Comparison of ENCODE assay signal across 8 cellular contexts in genomic region chr17:29567362-29568330, GRCh38. TPM values are rescaled to one million over a fixed set of nuclear protein-coding genes. Genes with fewer than 3 reads are reported as not detected.
A peak's percentile ranks its signal among the peaks of the same experiment; 100 is the strongest.
DNase-seq lines count a peak whose midpoint lies in the region; ATAC-seq, FAIRE-seq and TF ChIP-seq lines count a peak whose summit lies in the region.

No MANE protein-coding gene starts in this region.

- in situ Hi-C loops in HepG2 (cut with HindIII; ENCODE audit: extremely low pct_ligation_motif_present, low pct_unique_long_range_greater_than_20kb) = no loop called here

- intact Hi-C loops in HepG2 (cut with micrococcal nuclease; ENCODE audit: unreplicated experiment) = loop anchor here (10.0 kb wide), 1 partner anchor 273 kb away; the partner anchor contains the start of gene NUFIP2

- TSS peak; percentile 65 for BruUV-seq in HepG2 (replicated peaks; lab: Mats Ljungman, UMichigan)

- TF ChIP-seq RAD21 in HepG2 (CRISPR knock-in tag; IDR thresholded peaks at IDR 0.05) = no peak

- H3K9me3 ChIP-seq in HepG2 (ENCODE audit: low read length) = no peaks in the 10 kb centered on the region

- H3K9ac ChIP-seq in HepG2 (ENCODE audit: insufficient read depth, low read depth, low read length) = peak overlapping the region; percentile 63

- ATAC-seq in HG02623 (IDR thresholded peaks at IDR 0.05; ENCODE audit: unreplicated experiment) = peak; percentile 28
- ATAC-seq in HepG2 = peak; percentile 55

- no peaks in the 10 kb centered on the region for H3K79me2 ChIP-seq in HepG2 (ENCODE audit: insufficient read depth, low read length)

- no peaks in the 10 kb centered on the region for H3K36me3 ChIP-seq in HepG2 (replicated peaks in 1 of 2; ENCODE audit: control insufficient read depth in 1 of 2, insufficient read depth in 2 of 2, low read length in 2 of 2)

- no peak overlapping the region for H2AFZ ChIP-seq in HepG2 (ENCODE audit: low read length)

- TF ChIP-seq CTCF in GM12875 (IDR thresholded peaks at IDR 0.05; ENCODE audit: borderline replicate concordance, insufficient read depth, low read depth, low read length) = peak; percentile 64
- TF ChIP-seq CTCF in HepG2 (CRISPR knock-in tag; IDR thresholded peaks at IDR 0.05) = peak; percentile 53

- 0 out of 2 replicates have a peak, but pooled peaks cover 3% of the 10 kb centered on the region for H4K20me1 ChIP-seq in HepG2 (ENCODE audit: insufficient read depth, low read length)

- peak overlapping the region; percentile 84 for H3K4me2 ChIP-seq in HepG2 (ENCODE audit: low read depth, low read length)

- TF ChIP-seq EP300 in HepG2 (IDR thresholded peaks at IDR 0.05; ENCODE audit: low read depth in 2 of 2, low read length in 2 of 2) = no peak
- no peak for TF ChIP-seq EP300 in HepG2 (CRISPR knock-in tag; IDR thresholded peaks at IDR 0.05; ENCODE audit: borderline replicate concordance)

- DNase-seq in NCI-H146 (lab: John Stamatoyannopoulos, UW) (peak; percentile 65), HepG2 (ENCODE audit: low spot score) (peak; percentile 47), NCI-H187 treated with DMSO at 0.1 percent for 48 hours (lab: John Stamatoyannopoulos, UW) (no peak)
- peak; percentile 57 for DNase-seq in activated CD4-positive, CD25-positive, alpha-beta regulatory T cell treated with anti-CD3 and anti-CD28 coated beads, Interleukin-2, amount 50 U/mL, for 16 hours (ENCODE audit: low read depth, low spot score)
- DNase-seq in stimulated activated CD4-positive, alpha-beta T cell treated with anti-CD3 and anti-CD28 coated beads, TNF-alpha, amount 100 ng/mL, for 24 hours (ENCODE audit: low read depth in 3 of 3) = peak in 2 of 3 experiments; percentile 59 to 77

- WGBS in HepG2 (ENCODE audit: low lambda C conversion rate) = 0% methylated on average over 23 of the region's 87 CpGs

- no peak; a peak in 1 of 4 replicates for TF ChIP-seq POLR2A in HepG2 (IDR thresholded peaks at IDR 0.05; ENCODE audit: insufficient read depth in 1 of 2, low read depth in 2 of 2, low read length in 2 of 2)

- H3K27ac ChIP-seq in cingulate gyrus (ENCODE audit: low read depth, low read length) = peak overlapping the region; percentile 60
- H3K27ac ChIP-seq in HepG2 (ENCODE audit: extremely low read length, insufficient read depth, low read length) = peak overlapping the region; percentile 86

- H3K4me3 ChIP-seq in GM12875 (ENCODE audit: low read depth, low read length) (peak overlapping the region; percentile 80), HepG2 (replicated peaks in 1 of 3; ENCODE audit: insufficient read depth in 1 of 3, low read depth in 2 of 3, low read length in 3 of 3) (peak overlapping the region; percentile 72 to 94 (median 84))

- peaks cover 29% of the 10 kb centered on the region for H3K4me1 ChIP-seq in HepG2 (ENCODE audit: insufficient read depth, low read length)

- no peak for FAIRE-seq in HepG2 (lab: Jason Lieb, UNC)

- CTCF ChIA-PET in HepG2 (lab: Yijun Ruan, JAX; ENCODE audit: low intra/inter-chr PET ratio, low total read pairs) = interaction anchor here (1.3 kb wide), 1 partner anchor 13 kb away, joined by 3 read pairs; no protein-coding TSS in a partner anchor

- no peaks in the 10 kb centered on the region for H3K27me3 ChIP-seq in HepG2 (ENCODE audit: control insufficient read depth in 1 of 2, insufficient read depth in 2 of 2, low read length in 2 of 2)

- POLR2A ChIA-PET in HepG2 (lab: Yijun Ruan, JAX) = interaction anchor here (0.8 to 3.1 kb wide), 10 partner anchors 7 to 274 kb away, joined by 3 to 24 read pairs (median 6); partner anchors contain the start of genes NUFIP2 and TAOK1

RNA-seq across cellular contexts. Expression of gene ABHD15, which starts 0.8 kb away (rescaled TPM):
- 4.8 and 7.7 TPM in 2 replicates for total RNA-seq in HepG2 (2016; rRNA removed; fragmentation: Illumina TruSeq; extraction: Trizol)
- total RNA-seq in HepG2 (2016; cell fraction: cytosol; rRNA removed; fragmentation: Illumina TruSeq; extraction: Trizol; ENCODE audit: low read depth) = 0.44 and 0.91 TPM in 2 replicates
- 5.0 and 7.3 TPM in 2 replicates for total RNA-seq in HepG2 (2016; cell fraction: insoluble cytoplasmic fraction; rRNA removed; fragmentation: Illumina TruSeq; extraction: Trizol)
- 3.2 and 3.6 TPM in 2 replicates for total RNA-seq in HepG2 (2016; cell fraction: membrane; rRNA removed; fragmentation: Illumina TruSeq; extraction: Trizol)
- 6.6 and 6.7 TPM in 2 replicates for total RNA-seq in HepG2 (2016; cell fraction: nucleus; rRNA removed; fragmentation: Illumina TruSeq; extraction: Trizol)
- 2.4 and 2.9 TPM in 2 replicates for polyA plus RNA-seq in HepG2 (2011; rRNA removed)
- polyA plus RNA-seq in HepG2 (2011; cell fraction: cytosol; rRNA removed) = 2.6 and 2.7 TPM in 2 replicates
- 2.3 and 2.7 TPM in 2 replicates for polyA plus RNA-seq in HepG2 (2011; cell fraction: nucleus; rRNA removed)
- 2.3 and 2.8 TPM in 2 replicates for polyA plus RNA-seq in HepG2 (2012)
- 0.60 and 0.61 TPM in 2 replicates for polyA plus RNA-seq in HepG2 (2016; cell fraction: cytosol; fragmentation: Illumina TruSeq; extraction: Trizol; ENCODE audit: low read depth)
- polyA plus RNA-seq in HepG2 (2016; cell fraction: insoluble cytoplasmic fraction; fragmentation: Illumina TruSeq; extraction: Trizol; ENCODE audit: low read depth) = 4.7 and 5.2 TPM in 2 replicates
- 1.9 and 2.1 TPM in 2 replicates for polyA plus RNA-seq in HepG2 (2016; cell fraction: membrane; fragmentation: Illumina TruSeq; extraction: Trizol; ENCODE audit: low read depth)
- polyA plus RNA-seq in HepG2 (2016; cell fraction: nucleus; fragmentation: Illumina TruSeq; extraction: Trizol; ENCODE audit: insufficient read depth, low read depth) = 8.6 and 9.0 TPM in 2 replicates
- 9.2 and 15.6 TPM in 2 replicates for polyA minus RNA-seq in HepG2 (2011; rRNA and poly(A)+ RNA removed; ENCODE audit: low replicate concordance)
- polyA minus RNA-seq in HepG2 (2011; cell fraction: cytosol; rRNA and poly(A)+ RNA removed) = 2.6 and 3.4 TPM in 2 replicates
- 3.6 and 5.5 TPM in 2 replicates for polyA minus RNA-seq in HepG2 (2011; cell fraction: nucleus; rRNA and poly(A)+ RNA removed)

RNA-seq across cellular contexts. Expression of gene TP53I13, which starts 0.9 kb away (rescaled TPM):
- total RNA-seq in HepG2 (2016; rRNA removed; fragmentation: Illumina TruSeq; extraction: Trizol) = 9.9 and 25.7 TPM in 2 replicates
- total RNA-seq in HepG2 (2016; cell fraction: cytosol; rRNA removed; fragmentation: Illumina TruSeq; extraction: Trizol; ENCODE audit: low read depth) = 17.6 and 23.7 TPM in 2 replicates
- total RNA-seq in HepG2 (2016; cell fraction: insoluble cytoplasmic fraction; rRNA removed; fragmentation: Illumina TruSeq; extraction: Trizol) = 9.5 and 27.0 TPM in 2 replicates
- 15.6 and 16.0 TPM in 2 replicates for total RNA-seq in HepG2 (2016; cell fraction: membrane; rRNA removed; fragmentation: Illumina TruSeq; extraction: Trizol)
- 23.1 and 26.1 TPM in 2 replicates for total RNA-seq in HepG2 (2016; cell fraction: nucleus; rRNA removed; fragmentation: Illumina TruSeq; extraction: Trizol)
- 16.9 and 29.2 TPM in 2 replicates for polyA plus RNA-seq in HepG2 (2011; rRNA removed)
- 15.5 and 31.8 TPM in 2 replicates for polyA plus RNA-seq in HepG2 (2011; cell fraction: cytosol; rRNA removed)
- polyA plus RNA-seq in HepG2 (2011; cell fraction: nucleus; rRNA removed) = 136 and 174 TPM in 2 replicates
- 12.7 and 18.1 TPM in 2 replicates for polyA plus RNA-seq in HepG2 (2012)
- polyA plus RNA-seq in HepG2 (2016; cell fraction: cytosol; fragmentation: Illumina TruSeq; extraction: Trizol; ENCODE audit: low read depth) = 9.2 and 10.2 TPM in 2 replicates
- polyA plus RNA-seq in HepG2 (2016; cell fraction: insoluble cytoplasmic fraction; fragmentation: Illumina TruSeq; extraction: Trizol; ENCODE audit: low read depth) = 8.5 and 9.5 TPM in 2 replicates
- polyA plus RNA-seq in HepG2 (2016; cell fraction: membrane; fragmentation: Illumina TruSeq; extraction: Trizol; ENCODE audit: low read depth) = 10.4 and 10.9 TPM in 2 replicates
- 51.8 and 59.8 TPM in 2 replicates for polyA plus RNA-seq in HepG2 (2016; cell fraction: nucleus; fragmentation: Illumina TruSeq; extraction: Trizol; ENCODE audit: insufficient read depth, low read depth)
- 25.1 and 43.5 TPM in 2 replicates for polyA minus RNA-seq in HepG2 (2011; rRNA and poly(A)+ RNA removed; ENCODE audit: low replicate concordance)
- 18.8 and 20.0 TPM in 2 replicates for polyA minus RNA-seq in HepG2 (2011; cell fraction: cytosol; rRNA and poly(A)+ RNA removed)
- 16.1 and 22.5 TPM in 2 replicates for polyA minus RNA-seq in HepG2 (2011; cell fraction: nucleus; rRNA and poly(A)+ RNA removed)

RNA-seq across cellular contexts. Expression of gene GIT1, which starts 21.8 kb away (rescaled TPM):
- total RNA-seq in HepG2 (2016; rRNA removed; fragmentation: Illumina TruSeq; extraction: Trizol) = 12.9 and 14.2 TPM in 2 replicates
- 6.7 and 9.1 TPM in 2 replicates for total RNA-seq in HepG2 (2016; cell fraction: cytosol; rRNA removed; fragmentation: Illumina TruSeq; extraction: Trizol; ENCODE audit: low read depth)
- 11.3 and 13.5 TPM in 2 replicates for total RNA-seq in HepG2 (2016; cell fraction: insoluble cytoplasmic fraction; rRNA removed; fragmentation: Illumina TruSeq; extraction: Trizol)
- 23.5 and 27.1 TPM in 2 replicates for total RNA-seq in HepG2 (2016; cell fraction: membrane; rRNA removed; fragmentation: Illumina TruSeq; extraction: Trizol)
- 11.7 and 17.3 TPM in 2 replicates for total RNA-seq in HepG2 (2016; cell fraction: nucleus; rRNA removed; fragmentation: Illumina TruSeq; extraction: Trizol)
- polyA plus RNA-seq in HepG2 (2011; rRNA removed) = 30.8 and 31.5 TPM in 2 replicates
- 17.1 and 24.2 TPM in 2 replicates for polyA plus RNA-seq in HepG2 (2011; cell fraction: cytosol; rRNA removed)
- 56.8 and 69.2 TPM in 2 replicates for polyA plus RNA-seq in HepG2 (2011; cell fraction: nucleus; rRNA removed)
- polyA plus RNA-seq in HepG2 (2012) = 15.9 and 22.4 TPM in 2 replicates
- polyA plus RNA-seq in HepG2 (2016; cell fraction: cytosol; fragmentation: Illumina TruSeq; extraction: Trizol; ENCODE audit: low read depth) = 12.0 and 13.0 TPM in 2 replicates
- polyA plus RNA-seq in HepG2 (2016; cell fraction: insoluble cytoplasmic fraction; fragmentation: Illumina TruSeq; extraction: Trizol; ENCODE audit: low read depth) = 17.0 and 22.9 TPM in 2 replicates
- polyA plus RNA-seq in HepG2 (2016; cell fraction: membrane; fragmentation: Illumina TruSeq; extraction: Trizol; ENCODE audit: low read depth) = 26.3 and 34.9 TPM in 2 replicates
- polyA plus RNA-seq in HepG2 (2016; cell fraction: nucleus; fragmentation: Illumina TruSeq; extraction: Trizol; ENCODE audit: insufficient read depth, low read depth) = 31.9 and 33.9 TPM in 2 replicates
- 51.4 and 110 TPM in 2 replicates for polyA minus RNA-seq in HepG2 (2011; rRNA and poly(A)+ RNA removed; ENCODE audit: low replicate concordance)
- polyA minus RNA-seq in HepG2 (2011; cell fraction: cytosol; rRNA and poly(A)+ RNA removed) = 17.5 and 20.2 TPM in 2 replicates
- polyA minus RNA-seq in HepG2 (2011; cell fraction: nucleus; rRNA and poly(A)+ RNA removed) = 22.8 and 25.5 TPM in 2 replicates

RNA-seq across cellular contexts. Expression of gene ANKRD13B, which starts 25.3 kb away (rescaled TPM):
- 1.6 and 1.7 TPM in 2 replicates for total RNA-seq in HepG2 (2016; rRNA removed; fragmentation: Illumina TruSeq; extraction: Trizol)
- total RNA-seq in HepG2 (2016; cell fraction: cytosol; rRNA removed; fragmentation: Illumina TruSeq; extraction: Trizol; ENCODE audit: low read depth) = 0.71 and 0.79 TPM in 2 replicates
- total RNA-seq in HepG2 (2016; cell fraction: insoluble cytoplasmic fraction; rRNA removed; fragmentation: Illumina TruSeq; extraction: Trizol) = 0.76 and 1.6 TPM in 2 replicates
- total RNA-seq in HepG2 (2016; cell fraction: membrane; rRNA removed; fragmentation: Illumina TruSeq; extraction: Trizol) = 1.5 and 1.9 TPM in 2 replicates
- 2.0 and 2.4 TPM in 2 replicates for total RNA-seq in HepG2 (2016; cell fraction: nucleus; rRNA removed; fragmentation: Illumina TruSeq; extraction: Trizol)
- 1.8 and 2.2 TPM in 2 replicates for polyA plus RNA-seq in HepG2 (2011; rRNA removed)
- 0.83 and 1.4 TPM in 2 replicates for polyA plus RNA-seq in HepG2 (2011; cell fraction: cytosol; rRNA removed)
- polyA plus RNA-seq in HepG2 (2011; cell fraction: nucleus; rRNA removed) = 9.9 and 14.7 TPM in 2 replicates
- polyA plus RNA-seq in HepG2 (2012) = 1.2 and 2.1 TPM in 2 replicates
- 0.67 and 0.84 TPM in 2 replicates for polyA plus RNA-seq in HepG2 (2016; cell fraction: cytosol; fragmentation: Illumina TruSeq; extraction: Trizol; ENCODE audit: low read depth)
- 1.7 and 2.2 TPM in 2 replicates for polyA plus RNA-seq in HepG2 (2016; cell fraction: insoluble cytoplasmic fraction; fragmentation: Illumina TruSeq; extraction: Trizol; ENCODE audit: low read depth)
- 1.7 and 1.9 TPM in 2 replicates for polyA plus RNA-seq in HepG2 (2016; cell fraction: membrane; fragmentation: Illumina TruSeq; extraction: Trizol; ENCODE audit: low read depth)
- polyA plus RNA-seq in HepG2 (2016; cell fraction: nucleus; fragmentation: Illumina TruSeq; extraction: Trizol; ENCODE audit: insufficient read depth, low read depth) = 6.1 and 8.4 TPM in 2 replicates
- 3.0 and 21.2 TPM in 2 replicates for polyA minus RNA-seq in HepG2 (2011; rRNA and poly(A)+ RNA removed; ENCODE audit: low replicate concordance)
- polyA minus RNA-seq in HepG2 (2011; cell fraction: cytosol; rRNA and poly(A)+ RNA removed) = 1.5 and 1.8 TPM in 2 replicates
- 0.75 and 1.8 TPM in 2 replicates for polyA minus RNA-seq in HepG2 (2011; cell fraction: nucleus; rRNA and poly(A)+ RNA removed)

RNA-seq across cellular contexts. Expression of gene CORO6, which starts 55.1 kb away (rescaled TPM):
- 0.42 TPM in 1 of 2 replicates, not detected in the other for total RNA-seq in HepG2 (2016; rRNA removed; fragmentation: Illumina TruSeq; extraction: Trizol)
- total RNA-seq in HepG2 (2016; cell fraction: cytosol; rRNA removed; fragmentation: Illumina TruSeq; extraction: Trizol; ENCODE audit: low read depth) = 0.10 TPM in 1 of 2 replicates, not detected in the other
- 0.15 and 0.39 TPM in 2 replicates for total RNA-seq in HepG2 (2016; cell fraction: insoluble cytoplasmic fraction; rRNA removed; fragmentation: Illumina TruSeq; extraction: Trizol)
- total RNA-seq in HepG2 (2016; cell fraction: membrane; rRNA removed; fragmentation: Illumina TruSeq; extraction: Trizol) = 0.14 TPM in 1 of 2 replicates, not detected in the other
- total RNA-seq in HepG2 (2016; cell fraction: nucleus; rRNA removed; fragmentation: Illumina TruSeq; extraction: Trizol) = 0.38 and 0.71 TPM in 2 replicates
- polyA plus RNA-seq in HepG2 (2011; rRNA removed) = 0.82 and 1.2 TPM in 2 replicates
- polyA plus RNA-seq in HepG2 (2011; cell fraction: cytosol; rRNA removed) = 0.20 and 0.22 TPM in 2 replicates
- polyA plus RNA-seq in HepG2 (2011; cell fraction: nucleus; rRNA removed) = 10.2 and 12.8 TPM in 2 replicates
- polyA plus RNA-seq in HepG2 (2012) = 0.16 and 0.25 TPM in 2 replicates
- polyA plus RNA-seq in HepG2 (2016; cell fraction: cytosol; fragmentation: Illumina TruSeq; extraction: Trizol; ENCODE audit: low read depth) = 0.12 TPM in 1 of 2 replicates, not detected in the other
- polyA plus RNA-seq in HepG2 (2016; cell fraction: insoluble cytoplasmic fraction; fragmentation: Illumina TruSeq; extraction: Trizol; ENCODE audit: low read depth) = 0.20 TPM in 1 of 2 replicates, not detected in the other
- polyA plus RNA-seq in HepG2 (2016; cell fraction: membrane; fragmentation: Illumina TruSeq; extraction: Trizol; ENCODE audit: low read depth) = not detected in 2 replicates
- polyA plus RNA-seq in HepG2 (2016; cell fraction: nucleus; fragmentation: Illumina TruSeq; extraction: Trizol; ENCODE audit: insufficient read depth, low read depth) = 0.96 and 2.4 TPM in 2 replicates
- 4.6 TPM in 1 of 2 replicates, not detected in the other for polyA minus RNA-seq in HepG2 (2011; rRNA and poly(A)+ RNA removed; ENCODE audit: low replicate concordance)
- not detected in 2 replicates for polyA minus RNA-seq in HepG2 (2011; cell fraction: cytosol; rRNA and poly(A)+ RNA removed)
- 0.50 and 0.52 TPM in 2 replicates for polyA minus RNA-seq in HepG2 (2011; cell fraction: nucleus; rRNA and poly(A)+ RNA removed)
